Comparison of ENCODE assay signal across 15 cellular contexts in the genomic region with DNA sequence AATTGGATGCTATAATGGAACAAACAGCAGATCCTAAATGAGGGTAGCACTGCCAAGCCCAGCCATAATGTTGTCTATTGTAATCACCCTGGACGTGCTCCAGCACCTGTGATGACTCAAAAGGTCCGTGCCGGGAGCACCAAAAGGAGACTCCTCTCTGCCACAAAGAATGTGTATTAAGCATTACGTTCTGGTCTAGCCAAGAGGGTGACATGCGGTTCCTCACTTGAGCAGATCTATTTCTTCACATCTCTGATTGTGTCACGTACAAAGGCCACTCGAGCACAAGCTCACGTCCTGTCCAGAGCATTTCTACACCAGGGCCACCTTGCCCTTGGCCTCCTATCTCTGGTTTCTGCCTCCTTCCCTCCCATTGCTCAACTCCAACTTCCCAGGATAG.
DNase-seq lines count a peak whose midpoint lies in the region; ATAC-seq and TF ChIP-seq lines count a peak whose summit lies in the region.
"Had no signal": no experiment of that assay in that cellular context is flagged by ENCODE, and none has a peak within 500 bp of the region (broad histone marks: within the 10 kb centered on the region; RNA-seq: fewer than 3 reads in every experiment).

No MANE protein-coding gene starts in this region.

- H3K4me1 ChIP-seq in gastrocnemius medialis = peaks cover 0 to 4% of the 10 kb centered on the region in 2 donors
- H3K4me1 ChIP-seq in GM23338 (ENCODE audit: insufficient read depth) = no peaks in the 10 kb centered on the region

- no peak for TF ChIP-seq POLR2A in gastrocnemius medialis (IDR thresholded peaks at IDR 0.05)

- peaks cover 16% of the 10 kb centered on the region for H3K9me2 ChIP-seq in GM23338 (ENCODE audit: insufficient read depth)

- H4K20me1 ChIP-seq in GM23338 (replicated peaks; ENCODE audit: insufficient read depth) = no peaks in the 10 kb centered on the region

- peaks cover 3% of the 10 kb centered on the region for H3K27me3 Mint-ChIP-seq in GM23338 (ENCODE audit: insufficient read depth, low read depth, poor library complexity)
- H3K27me3 Mint-ChIP-seq: activated B cell treated with CpG ODN at 0.5 μM for 24 hours had no signal

- ATAC-seq in gastrocnemius medialis (peak; percentile 71 to 89), GM23338 (no peak)
- ATAC-seq: right cardiac atrium had no signal

- no peaks in the 10 kb centered on the region for H3K79me2 ChIP-seq in GM23338 (replicated peaks; ENCODE audit: insufficient read depth)

- no peaks in the 10 kb centered on the region for H3F3A ChIP-seq in GM23338 (replicated peaks; ENCODE audit: low read depth)

- TF ChIP-seq CTCF in choroid plexus epithelial cell (conservative IDR thresholded peaks at IDR 0.05; ENCODE audit: low read depth, low read length) (no peak), gastrocnemius medialis (IDR thresholded peaks at IDR 0.05 in 4 of 5, conservative IDR thresholded peaks at IDR 0.05 in 1 of 5) (no peak), GM23338 (conservative IDR thresholded peaks at IDR 0.05; ENCODE audit: low read depth in 2 of 2) (no peak)

- no peaks in the 10 kb centered on the region for H3K9me3 Mint-ChIP-seq in GM23338
- H3K9me3 Mint-ChIP-seq: activated B cell treated with CpG ODN at 0.5 μM for 24 hours; activated T-cell treated with anti-CD3 and anti-CD28 coated beads, Interleukin-2, amount 50 U/mL, for 24 hours had no signal

- H3K36me3 Mint-ChIP-seq in GM23338 (ENCODE audit: low read depth) = no peaks in the 10 kb centered on the region
- H3K36me3 Mint-ChIP-seq: brain had no signal

- H3K36me3 ChIP-seq in gastrocnemius medialis = no peaks in the 10 kb centered on the region
- H3K36me3 ChIP-seq in GM23338 (ENCODE audit: insufficient read depth) = no peaks in the 10 kb centered on the region
- H3K36me3 ChIP-seq: thoracic aorta had no signal

- H3K27me3 ChIP-seq in gastrocnemius medialis = no peaks in the 10 kb centered on the region
- no peaks in the 10 kb centered on the region for H3K27me3 ChIP-seq in GM23338 (ENCODE audit: insufficient read depth)

- no peak overlapping the region for H3K4me2 ChIP-seq in GM23338

- no peak overlapping the region for H3K4me3 Mint-ChIP-seq in GM23338
- H3K4me3 Mint-ChIP-seq: activated B cell treated with CpG ODN at 0.5 μM for 24 hours; activated T-cell treated with anti-CD3 and anti-CD28 coated beads, Interleukin-2, amount 50 U/mL, for 24 hours; brain had no signal

- H3K9me3 ChIP-seq in gastrocnemius medialis = no peaks in the 10 kb centered on the region
- H3K9me3 ChIP-seq: thoracic aorta had no signal

- H3K4me3 ChIP-seq in choroid plexus epithelial cell (ENCODE audit: low read depth, low read length) (no peak overlapping the region), gastrocnemius medialis (no peak overlapping the region), GM23338 (no peak overlapping the region)
- H3K4me3 ChIP-seq: thoracic aorta had no signal

- in situ Hi-C loops in gastrocnemius medialis (cut with MboI; ENCODE audit: low sequenced_read_pairs in 4 of 4) = no loop called here

- H2AFZ ChIP-seq in GM23338 = no peak overlapping the region

- intact Hi-C loops in gastrocnemius medialis (cut with DNase I; ENCODE audit: low total_unique reads) = loop anchor here (1.0 to 10.0 kb wide), 5 partner anchors 69 to 219 kb away; partner anchors contain the start of gene IRS2

- H3K27ac ChIP-seq in gastrocnemius medialis = peak overlapping the region; percentile 24 to 73 (median 42)
- H3K27ac ChIP-seq in GM23338 (ENCODE audit: low read depth) = no peak overlapping the region
- H3K27ac ChIP-seq: thoracic aorta had no signal

- no peaks in the 10 kb centered on the region for H3K4me1 Mint-ChIP-seq in GM23338
- H3K4me1 Mint-ChIP-seq: activated B cell treated with CpG ODN at 0.5 μM for 24 hours had no signal

- DNase-seq in NCI-H1092 treated with DMSO at 0.1 percent for 48 hours (lab: John Stamatoyannopoulos, UW) = peak; percentile 37
- no peak for DNase-seq in NCI-H1092 (lab: John Stamatoyannopoulos, UW)
- DNase-seq in NCI-H774 (lab: John Stamatoyannopoulos, UW) = peak; percentile 93
- DNase-seq in choroid plexus epithelial cell (ENCODE audit: low read depth) = peak; percentile 62
- peak; percentile 51 to 71 for DNase-seq in gastrocnemius medialis
- no peak for DNase-seq in GM23338 (ENCODE audit: low spot score)
- no peak for DNase-seq in SKM-1 treated with dmso at 0.1 percent for 144 hours (lab: John Stamatoyannopoulos, UW; ENCODE audit: unreplicated experiment)
- no peak for DNase-seq in activated gamma-delta T cell treated with Interleukin-2 at 50 U/mL for 16 hours
- DNase-seq: activated B cell treated with CpG ODN at 0.5 μM for 24 hours; activated T-cell treated with anti-CD3 and anti-CD28 coated beads, Interleukin-2, amount 50 U/mL, for 24 hours; NCI-H2171 treated with DMSO at 0.1 percent for 48 hours; right cardiac atrium; SIG-M5 had no signal

- H3K27ac Mint-ChIP-seq in GM23338 = no peak overlapping the region
- H3K27ac Mint-ChIP-seq: activated B cell treated with CpG ODN at 0.5 μM for 24 hours; activated T-cell treated with anti-CD3 and anti-CD28 coated beads, Interleukin-2, amount 50 U/mL, for 24 hours; brain had no signal

TF ChIP-seq in GM23338, 12 proteins besides CTCF, POLR2A, EP300 and RAD21:
- no peak for TF ChIP-seq CREB1 (CRISPR knock-in tag; IDR thresholded peaks at IDR 0.05; ENCODE audit: low read depth)
- no peak for TF ChIP-seq STAT1 (IDR thresholded peaks at IDR 0.05; ENCODE audit: unreplicated experiment)
- TF ChIP-seq JUNB (IDR thresholded peaks at IDR 0.05; ENCODE audit: unreplicated experiment) = no peak
- no peak for TF ChIP-seq EZH2phosphoT487 (IDR thresholded peaks at IDR 0.05; ENCODE audit: unreplicated experiment)

Comparison
In these comparisons a context has a peak if more than half of its experiments do, and no peak if none do; other contexts are left out.
1. DNase-seq: peak in NCI-H1092 treated with DMSO at 0.1 percent for 48 hours (single experiment), NCI-H774 (single experiment), choroid plexus epithelial cell (single experiment) and gastrocnemius medialis (2 of 2); none in NCI-H1092 (single experiment), GM23338 (single experiment), SKM-1 treated with dmso at 0.1 percent for 144 hours (single experiment) and activated gamma-delta T cell treated with Interleukin-2 at 50 U/mL for 16 hours (single experiment).